ENCODE assay signal across 12 cellular contexts in genomic region chr2:53964237-53964952, GRCh38. TPM values are rescaled to one million over a fixed set of nuclear protein-coding genes. Genes with fewer than 3 reads are reported as not detected.
DNase-seq lines count a peak whose midpoint lies in the region; ATAC-seq and TF ChIP-seq lines count a peak whose summit lies in the region.
"Had no signal": no experiment of that assay in that cellular context is flagged by ENCODE, and none has a peak within 500 bp of the region (broad histone marks: within the 10 kb centered on the region; RNA-seq: fewer than 3 reads in every experiment).

No MANE protein-coding gene starts in this region.

- H3K4me1 Mint-ChIP-seq in activated T-cell treated with anti-CD3 and anti-CD28 coated beads, Interleukin-2, amount 50 U/mL, for 4 hours (ENCODE audit: low read depth) = peaks cover 77% of the 10 kb centered on the region

- H3K9me3 ChIP-seq in effector memory CD4-positive, alpha-beta T cell (ENCODE audit: control insufficient read depth, low read length) = no peaks in the 10 kb centered on the region
- H3K9me3 ChIP-seq: stomach had no signal

- H3K9me3 Mint-ChIP-seq in activated T-cell treated with anti-CD3 and anti-CD28 coated beads, Interleukin-2, amount 50 U/mL, for 4 hours = no peaks in the 10 kb centered on the region

- H3K4me3 ChIP-seq in NB4 (ENCODE audit: low read depth, low read length) = peak overlapping the region; percentile 2
- H3K4me3 ChIP-seq in effector memory CD4-positive, alpha-beta T cell (ENCODE audit: insufficient read depth, low read depth, low read length, poor library complexity, severe bottlenecking) = peak overlapping the region; percentile 4
- H3K4me3 ChIP-seq: stomach had no signal

- no peak for TF ChIP-seq POLR2A in NB4 (IDR thresholded peaks at IDR 0.05; ENCODE audit: extremely low read depth, insufficient read length)

- no peaks in the 10 kb centered on the region for H3K36me3 ChIP-seq in effector memory CD4-positive, alpha-beta T cell (ENCODE audit: control insufficient read depth, insufficient read depth, low read length)
- H3K36me3 ChIP-seq: stomach had no signal

- no peak for TF ChIP-seq CTCF in NB4 (IDR thresholded peaks at IDR 0.05; ENCODE audit: low read depth, low read length)

- no peak for DNase-seq in activated T-cell treated with anti-CD3 and anti-CD28 coated beads, Interleukin-2, amount 50 U/mL, for 4 hours
- no peak for DNase-seq in activated T-cell treated with anti-CD3 and anti-CD28 coated beads, Interleukin-2, amount 50 U/mL, for 48 hours
- no peak for DNase-seq in NB4 (ENCODE audit: low read depth)
- no peak for DNase-seq in effector memory CD4-positive, alpha-beta T cell
- DNase-seq in stimulated activated naive CD8-positive, alpha-beta T cell treated with anti-CD3 and anti-CD28 coated beads, Interleukin-15, Interleukin-2, amounts not matched to agents 100 U/mL and 50 U/mL, for 24 hours = no peak
- no peak for DNase-seq in HuH-7 (ENCODE audit: low spot score)
- no peak for DNase-seq in D341Med (ENCODE audit: low spot score)
- DNase-seq in iPS-NIHi11 (ENCODE audit: low spot score) = no peak
- DNase-seq: H7, stomach had no signal

- H3K27ac ChIP-seq in effector memory CD4-positive, alpha-beta T cell (ENCODE audit: insufficient read depth, low read length, poor library complexity, severe bottlenecking) = no peak overlapping the region
- H3K27ac ChIP-seq: parathyroid adenoma had no signal

- H3K4me3 Mint-ChIP-seq in activated T-cell treated with anti-CD3 and anti-CD28 coated beads, Interleukin-2, amount 50 U/mL, for 4 hours = no peak overlapping the region

- H3K27me3 ChIP-seq in effector memory CD4-positive, alpha-beta T cell (replicated peaks; ENCODE audit: control insufficient read depth, insufficient read depth, low read length, poor library complexity, severe bottlenecking) = no peaks in the 10 kb centered on the region
- H3K27me3 ChIP-seq: stomach had no signal

- H3K4me1 ChIP-seq in effector memory CD4-positive, alpha-beta T cell (ENCODE audit: control insufficient read depth, insufficient read depth, low read length, poor library complexity, severe bottlenecking) = peaks cover 14% of the 10 kb centered on the region

- H3K36me3 Mint-ChIP-seq in activated T-cell treated with anti-CD3 and anti-CD28 coated beads, Interleukin-2, amount 50 U/mL, for 4 hours (ENCODE audit: insufficient read depth) = peaks cover 6% of the 10 kb centered on the region

- H3K27me3 Mint-ChIP-seq in activated T-cell treated with anti-CD3 and anti-CD28 coated beads, Interleukin-2, amount 50 U/mL, for 4 hours (ENCODE audit: low read depth) = no peaks in the 10 kb centered on the region

- peak; percentile 34 to 46 for ATAC-seq in activated T-cell treated with anti-CD3 and anti-CD28 coated beads, Interleukin-2, amount 50 U/mL, for 4 hours
- peak; percentile 51 for ATAC-seq in stimulated activated naive CD8-positive, alpha-beta T cell treated with anti-CD3 and anti-CD28 coated beads, Interleukin-15, Interleukin-2, amounts not matched to agents 100 U/mL and 50 U/mL, for 24 hours
- ATAC-seq: SK-N-SH treated with all-trans-retinoic acid at 6 μM for 48 hours had no signal

RNA-seq across cellular contexts. Expression of gene PSME4, which starts 6.4 kb away (rescaled TPM):
- total RNA-seq in activated T-cell treated with anti-CD3 and anti-CD28 coated beads, Interleukin-2, amount 50 U/mL, for 4 hours = 10 to 100 TPM; 42.6 to 45.0 (median 43.7) TPM
